Comparison of ENCODE assay signal across 8 cellular contexts in the genomic region with DNA sequence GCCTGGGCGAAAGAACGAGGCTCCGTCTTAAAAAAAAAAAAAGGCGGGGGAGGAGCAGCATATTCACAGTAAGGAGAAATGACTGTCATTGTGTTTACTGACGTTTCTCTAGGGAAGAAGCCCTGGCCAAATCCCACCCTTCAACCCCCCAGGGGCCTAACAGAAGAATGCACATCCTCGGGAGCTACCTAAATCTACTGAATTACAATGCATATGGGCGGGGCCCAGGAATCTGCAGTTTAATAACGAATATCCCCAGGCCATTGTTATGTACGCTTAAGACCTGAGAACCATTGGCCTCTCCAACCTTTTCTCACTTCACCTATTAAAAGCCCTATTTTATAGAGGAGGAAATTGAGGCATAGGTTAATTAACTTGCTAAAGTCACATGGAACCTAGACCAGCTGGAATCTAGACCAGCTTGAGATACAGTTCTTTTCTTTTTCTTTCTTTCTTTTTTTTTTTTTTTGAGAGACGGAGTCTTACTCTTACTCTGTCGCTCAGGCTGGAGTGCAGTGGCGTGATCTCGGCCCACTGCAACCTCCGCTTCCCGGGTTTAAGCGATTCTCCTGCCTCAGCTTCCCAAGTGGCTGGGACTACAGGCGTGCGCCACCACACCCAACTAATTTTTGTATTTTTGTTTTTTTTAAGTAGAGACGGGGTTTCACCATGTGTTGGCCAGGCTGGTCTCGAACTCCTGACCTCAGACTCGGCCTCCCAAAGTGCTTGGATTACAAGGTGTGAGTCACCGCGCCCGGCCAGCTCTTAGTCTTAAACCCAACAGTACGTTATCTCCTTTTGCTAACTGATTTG. TPM values are rescaled to one million over a fixed set of nuclear protein-coding genes. Genes with fewer than 3 reads are reported as not detected.
A peak's percentile ranks its signal among the peaks of the same experiment; 100 is the strongest.
DNase-seq lines count a peak whose midpoint lies in the region; ATAC-seq and TF ChIP-seq lines count a peak whose summit lies in the region.

No MANE protein-coding gene starts in this region.

- DNase-seq in activated CD4-positive, alpha-beta T cell treated with anti-CD3 and anti-CD28 coated beads, Interleukin-2, amount 10 ng/mL, durations not matched to agents 24 days and 14 days = no peak
- DNase-seq in activated CD4-positive, alpha-beta T cell treated with anti-CD3 and anti-CD28 coated beads, Interleukin-2, amount 50 U/mL, for 1 hour = no peak
- no peak for DNase-seq in activated naive CD8-positive, alpha-beta T cell treated with anti-CD3 and anti-CD28 coated beads for 36 hours
- DNase-seq in kidney epithelial cell (ENCODE audit: low read depth) (no peak), suprapubic skin (ENCODE audit: low spot score in 2 of 2) (no peak), mesenteric fat pad (ENCODE audit: low spot score) (no peak)

- no peak for TF ChIP-seq POLR2A in suprapubic skin (IDR thresholded peaks at IDR 0.05)

- peak overlapping the region; percentile 99 for H3K4me3 Mint-ChIP-seq in activated CD4-positive, alpha-beta T cell treated with anti-CD3 and anti-CD28 coated beads, Interleukin-2, amount 10 ng/mL, durations not matched to agents 24 days and 14 days
- H3K4me3 Mint-ChIP-seq in activated naive CD8-positive, alpha-beta T cell treated with anti-CD3 and anti-CD28 coated beads for 36 hours = peak overlapping the region; percentile 89

- peaks cover 21% of the 10 kb centered on the region for H3K4me1 Mint-ChIP-seq in activated CD4-positive, alpha-beta T cell treated with anti-CD3 and anti-CD28 coated beads, Interleukin-2, amount 10 ng/mL, durations not matched to agents 24 days and 14 days
- H3K4me1 Mint-ChIP-seq in activated naive CD8-positive, alpha-beta T cell treated with anti-CD3 and anti-CD28 coated beads for 36 hours = peaks cover 19% of the 10 kb centered on the region

- ATAC-seq in GM18858 (IDR thresholded peaks at IDR 0.05; ENCODE audit: unreplicated experiment) (no peak), HG02798 (IDR thresholded peaks at IDR 0.05; ENCODE audit: poor library complexity, unreplicated experiment) (no peak)

- TF ChIP-seq EP300 in suprapubic skin (IDR thresholded peaks at IDR 0.05) = no peak

- no peak for TF ChIP-seq CTCF in kidney epithelial cell (IDR thresholded peaks at IDR 0.05; ENCODE audit: insufficient read depth, low read length, poor library complexity, severe bottlenecking)
- TF ChIP-seq CTCF in suprapubic skin (IDR thresholded peaks at IDR 0.05) = no peak

- peak overlapping the region; percentile 100 for H3K4me3 ChIP-seq in kidney epithelial cell (ENCODE audit: low read depth, low read length)
- peak overlapping the region; percentile 76 for H3K4me3 ChIP-seq in suprapubic skin

- intact Hi-C loops in activated CD4-positive, alpha-beta T cell treated with anti-CD3 and anti-CD28 coated beads, Interleukin-2, amount 10 ng/mL, durations not matched to agents 24 days and 14 days (cut with micrococcal nuclease) = loop anchor here (1.0 kb wide), 1 partner anchor 119 kb away; no protein-coding TSS in a partner anchor

- peaks cover 31% of the 10 kb centered on the region for H3K36me3 Mint-ChIP-seq in activated CD4-positive, alpha-beta T cell treated with anti-CD3 and anti-CD28 coated beads, Interleukin-2, amount 10 ng/mL, durations not matched to agents 24 days and 14 days (ENCODE audit: low read depth)
- H3K36me3 Mint-ChIP-seq in activated naive CD8-positive, alpha-beta T cell treated with anti-CD3 and anti-CD28 coated beads for 36 hours = peaks cover 28% of the 10 kb centered on the region

- WGBS in suprapubic skin = 85% methylated on average over 25 of the region's 25 CpGs

- no peak overlapping the region for H3K27ac ChIP-seq in suprapubic skin

- no peaks in the 10 kb centered on the region for H3K36me3 ChIP-seq in kidney epithelial cell (ENCODE audit: control insufficient read depth, insufficient read depth, low read length)
- peaks cover 9% of the 10 kb centered on the region for H3K36me3 ChIP-seq in suprapubic skin

- H3K27ac Mint-ChIP-seq in activated CD4-positive, alpha-beta T cell treated with anti-CD3 and anti-CD28 coated beads, Interleukin-2, amount 10 ng/mL, durations not matched to agents 24 days and 14 days = peak overlapping the region; percentile 95
- H3K27ac Mint-ChIP-seq in activated naive CD8-positive, alpha-beta T cell treated with anti-CD3 and anti-CD28 coated beads for 36 hours = peak overlapping the region; percentile 94

- H3K27me3 Mint-ChIP-seq in activated CD4-positive, alpha-beta T cell treated with anti-CD3 and anti-CD28 coated beads, Interleukin-2, amount 10 ng/mL, durations not matched to agents 24 days and 14 days = peaks cover 8% of the 10 kb centered on the region
- H3K27me3 Mint-ChIP-seq in activated naive CD8-positive, alpha-beta T cell treated with anti-CD3 and anti-CD28 coated beads for 36 hours = no peaks in the 10 kb centered on the region

- peaks cover 19% of the 10 kb centered on the region for H3K4me1 ChIP-seq in suprapubic skin

- peaks cover 4% of the 10 kb centered on the region for H3K9me3 Mint-ChIP-seq in activated CD4-positive, alpha-beta T cell treated with anti-CD3 and anti-CD28 coated beads, Interleukin-2, amount 10 ng/mL, durations not matched to agents 24 days and 14 days
- no peaks in the 10 kb centered on the region for H3K9me3 Mint-ChIP-seq in activated naive CD8-positive, alpha-beta T cell treated with anti-CD3 and anti-CD28 coated beads for 36 hours

- no peaks in the 10 kb centered on the region for H3K27me3 ChIP-seq in kidney epithelial cell (ENCODE audit: control insufficient read depth, insufficient read depth, low read length)
- H3K27me3 ChIP-seq in suprapubic skin = no peaks in the 10 kb centered on the region

- H3K9me3 ChIP-seq in suprapubic skin = no peaks in the 10 kb centered on the region

RNA-seq across cellular contexts. Expression of a gene that starts 0.7 kb away (rescaled TPM):
- 84.8 and 86.3 TPM in 2 replicates for total RNA-seq in activated CD4-positive, alpha-beta T cell treated with anti-CD3 and anti-CD28 coated beads, Interleukin-2, amount 10 ng/mL, durations not matched to agents 24 days and 14 days
- total RNA-seq in activated naive CD8-positive, alpha-beta T cell treated with anti-CD3 and anti-CD28 coated beads for 36 hours = 10 to 100 TPM; 76.2 to 76.7 TPM
- total RNA-seq in kidney epithelial cell (26.6 and 32.6 TPM in 2 replicates), suprapubic skin (10 to 100 TPM; 24.8 to 58.8 (median 33.5) TPM), mesenteric fat pad (33.8 TPM)

RNA-seq across cellular contexts. Expression of a gene that starts 51.6 kb away (rescaled TPM):
- total RNA-seq in activated CD4-positive, alpha-beta T cell treated with anti-CD3 and anti-CD28 coated beads, Interleukin-2, amount 10 ng/mL, durations not matched to agents 24 days and 14 days = not detected in 2 replicates
- not detected for total RNA-seq in activated naive CD8-positive, alpha-beta T cell treated with anti-CD3 and anti-CD28 coated beads for 36 hours
- total RNA-seq in kidney epithelial cell (0.96 and 2.3 TPM in 2 replicates), suprapubic skin (under 1 TPM in 1 of 4 donors, not detected in 3; 0.45 TPM), mesenteric fat pad (25.4 TPM)
